In the genomic region with DNA sequence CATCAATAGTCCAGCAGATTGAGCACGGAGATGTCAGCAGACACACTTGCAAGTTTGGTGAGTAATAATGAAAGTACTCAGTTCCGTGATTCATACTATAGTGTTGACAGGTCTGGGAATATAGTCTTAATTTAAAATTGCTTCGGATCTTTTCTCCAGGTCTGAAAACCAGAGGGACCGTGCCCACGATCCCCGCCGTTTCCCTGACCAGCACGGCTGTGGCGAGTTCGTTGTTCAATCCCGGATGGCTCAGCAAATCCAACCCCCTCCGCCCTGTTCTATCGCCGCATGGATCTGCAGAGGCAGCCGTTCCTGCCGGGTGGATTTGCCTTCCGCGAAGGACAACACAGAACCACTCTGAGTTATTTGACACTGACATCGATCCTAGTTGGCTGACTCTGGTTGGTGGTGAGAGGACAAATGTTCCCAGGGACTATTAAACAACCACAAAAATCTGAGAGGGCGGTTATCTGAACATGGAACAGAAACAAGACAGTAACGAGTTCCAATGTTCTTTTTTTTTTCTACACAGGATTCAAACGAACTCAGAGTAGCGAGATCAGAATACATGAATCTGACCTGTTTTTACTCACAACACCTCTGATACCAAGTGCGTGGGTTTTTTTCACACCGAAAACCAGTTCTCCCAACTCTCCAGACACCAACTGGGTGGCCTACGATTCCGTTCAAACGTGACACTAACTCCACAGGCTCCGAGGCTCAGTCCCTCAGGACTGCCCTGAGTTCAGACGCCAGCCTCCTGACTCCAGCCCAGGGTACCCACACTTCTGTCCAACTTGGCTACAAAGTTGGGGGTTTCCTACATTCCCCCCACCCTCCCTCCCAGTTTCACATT, we compare ENCODE assay signal across 1 cellular context.
TF ChIP-seq lines count a peak whose summit lies in the region.

No MANE protein-coding gene starts in this region.

TF ChIP-seq in GM23338, 12 proteins besides CTCF, POLR2A, EP300 and RAD21 (continued from another document):
- TF ChIP-seq, protein P1, sequence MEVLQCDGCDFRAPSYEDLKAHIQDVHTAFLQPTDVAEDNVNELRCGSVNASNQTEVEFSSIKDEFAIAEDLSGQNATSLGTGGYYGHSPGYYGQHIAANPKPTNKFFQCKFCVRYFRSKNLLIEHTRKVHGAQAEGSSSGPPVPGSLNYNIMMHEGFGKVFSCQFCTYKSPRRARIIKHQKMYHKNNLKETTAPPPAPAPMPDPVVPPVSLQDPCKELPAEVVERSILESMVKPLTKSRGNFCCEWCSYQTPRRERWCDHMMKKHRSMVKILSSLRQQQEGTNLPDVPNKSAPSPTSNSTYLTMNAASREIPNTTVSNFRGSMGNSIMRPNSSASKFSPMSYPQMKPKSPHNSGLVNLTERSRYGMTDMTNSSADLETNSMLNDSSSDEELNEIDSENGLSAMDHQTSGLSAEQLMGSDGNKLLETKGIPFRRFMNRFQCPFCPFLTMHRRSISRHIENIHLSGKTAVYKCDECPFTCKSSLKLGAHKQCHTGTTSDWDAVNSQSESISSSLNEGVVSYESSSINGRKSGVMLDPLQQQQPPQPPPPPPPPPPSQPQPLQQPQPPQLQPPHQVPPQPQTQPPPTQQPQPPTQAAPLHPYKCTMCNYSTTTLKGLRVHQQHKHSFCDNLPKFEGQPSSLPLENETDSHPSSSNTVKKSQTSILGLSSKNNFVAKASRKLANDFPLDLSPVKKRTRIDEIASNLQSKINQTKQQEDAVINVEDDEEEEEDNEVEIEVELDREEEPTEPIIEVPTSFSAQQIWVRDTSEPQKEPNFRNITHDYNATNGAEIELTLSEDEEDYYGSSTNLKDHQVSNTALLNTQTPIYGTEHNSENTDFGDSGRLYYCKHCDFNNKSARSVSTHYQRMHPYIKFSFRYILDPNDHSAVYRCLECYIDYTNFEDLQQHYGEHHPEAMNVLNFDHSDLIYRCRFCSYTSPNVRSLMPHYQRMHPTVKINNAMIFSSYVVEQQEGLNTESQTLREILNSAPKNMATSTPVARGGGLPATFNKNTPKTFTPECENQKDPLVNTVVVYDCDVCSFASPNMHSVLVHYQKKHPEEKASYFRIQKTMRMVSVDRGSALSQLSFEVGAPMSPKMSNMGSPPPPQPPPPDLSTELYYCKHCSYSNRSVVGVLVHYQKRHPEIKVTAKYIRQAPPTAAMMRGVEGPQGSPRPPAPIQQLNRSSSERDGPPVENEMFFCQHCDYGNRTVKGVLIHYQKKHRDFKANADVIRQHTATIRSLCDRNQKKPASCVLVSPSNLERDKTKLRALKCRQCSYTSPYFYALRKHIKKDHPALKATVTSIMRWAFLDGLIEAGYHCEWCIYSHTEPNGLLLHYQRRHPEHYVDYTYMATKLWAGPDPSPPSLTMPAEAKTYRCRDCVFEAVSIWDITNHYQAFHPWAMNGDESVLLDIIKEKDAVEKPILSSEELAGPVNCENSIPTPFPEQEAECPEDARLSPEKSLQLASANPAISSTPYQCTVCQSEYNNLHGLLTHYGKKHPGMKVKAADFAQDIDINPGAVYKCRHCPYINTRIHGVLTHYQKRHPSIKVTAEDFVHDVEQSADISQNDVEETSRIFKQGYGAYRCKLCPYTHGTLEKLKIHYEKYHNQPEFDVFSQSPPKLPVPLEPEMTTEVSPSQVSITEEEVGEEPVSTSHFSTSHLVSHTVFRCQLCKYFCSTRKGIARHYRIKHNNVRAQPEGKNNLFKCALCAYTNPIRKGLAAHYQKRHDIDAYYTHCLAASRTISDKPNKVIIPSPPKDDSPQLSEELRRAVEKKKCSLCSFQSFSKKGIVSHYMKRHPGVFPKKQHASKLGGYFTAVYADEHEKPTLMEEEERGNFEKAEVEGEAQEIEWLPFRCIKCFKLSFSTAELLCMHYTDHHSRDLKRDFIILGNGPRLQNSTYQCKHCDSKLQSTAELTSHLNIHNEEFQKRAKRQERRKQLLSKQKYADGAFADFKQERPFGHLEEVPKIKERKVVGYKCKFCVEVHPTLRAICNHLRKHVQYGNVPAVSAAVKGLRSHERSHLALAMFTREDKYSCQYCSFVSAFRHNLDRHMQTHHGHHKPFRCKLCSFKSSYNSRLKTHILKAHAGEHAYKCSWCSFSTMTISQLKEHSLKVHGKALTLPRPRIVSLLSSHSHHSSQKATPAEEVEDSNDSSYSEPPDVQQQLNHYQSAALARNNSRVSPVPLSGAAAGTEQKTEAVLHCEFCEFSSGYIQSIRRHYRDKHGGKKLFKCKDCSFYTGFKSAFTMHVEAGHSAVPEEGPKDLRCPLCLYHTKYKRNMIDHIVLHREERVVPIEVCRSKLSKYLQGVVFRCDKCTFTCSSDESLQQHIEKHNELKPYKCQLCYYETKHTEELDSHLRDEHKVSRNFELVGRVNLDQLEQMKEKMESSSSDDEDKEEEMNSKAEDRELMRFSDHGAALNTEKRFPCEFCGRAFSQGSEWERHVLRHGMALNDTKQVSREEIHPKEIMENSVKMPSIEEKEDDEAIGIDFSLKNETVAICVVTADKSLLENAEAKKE (CRISPR knock-in tag; IDR thresholded peaks at IDR 0.05) = no peak
- TF ChIP-seq, protein P2, sequence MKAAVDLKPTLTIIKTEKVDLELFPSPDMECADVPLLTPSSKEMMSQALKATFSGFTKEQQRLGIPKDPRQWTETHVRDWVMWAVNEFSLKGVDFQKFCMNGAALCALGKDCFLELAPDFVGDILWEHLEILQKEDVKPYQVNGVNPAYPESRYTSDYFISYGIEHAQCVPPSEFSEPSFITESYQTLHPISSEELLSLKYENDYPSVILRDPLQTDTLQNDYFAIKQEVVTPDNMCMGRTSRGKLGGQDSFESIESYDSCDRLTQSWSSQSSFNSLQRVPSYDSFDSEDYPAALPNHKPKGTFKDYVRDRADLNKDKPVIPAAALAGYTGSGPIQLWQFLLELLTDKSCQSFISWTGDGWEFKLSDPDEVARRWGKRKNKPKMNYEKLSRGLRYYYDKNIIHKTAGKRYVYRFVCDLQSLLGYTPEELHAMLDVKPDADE (IDR thresholded peaks at IDR 0.05) = no peak
- TF ChIP-seq NANOG (IDR thresholded peaks at IDR 0.05; ENCODE audit: borderline replicate concordance) (no peak), ZNF114 (CRISPR knock-in tag; IDR thresholded peaks at IDR 0.05) (no peak), JUNB (IDR thresholded peaks at IDR 0.05; ENCODE audit: unreplicated experiment) (no peak)
